ENCODE assay signal across 7 cellular contexts in the genomic region with DNA sequence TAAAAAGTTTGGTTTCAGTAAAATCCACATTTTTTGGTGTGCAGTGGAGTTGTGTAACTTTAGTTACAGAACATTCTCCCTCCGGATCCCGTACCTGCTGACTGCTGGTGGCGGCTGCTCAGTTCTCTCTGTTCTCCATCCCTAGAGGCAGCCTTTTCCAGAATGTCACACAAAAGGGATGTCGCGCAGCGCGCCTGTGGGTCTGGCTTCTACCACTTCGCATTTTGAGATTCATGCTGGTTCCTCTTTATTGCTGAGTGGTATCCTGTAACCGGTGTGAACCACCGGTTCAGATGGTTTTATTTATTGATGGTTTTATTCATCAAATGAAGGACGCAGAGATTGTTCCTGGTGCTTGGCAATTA. TPM values are rescaled to one million over a fixed set of nuclear protein-coding genes. Genes with fewer than 3 reads are reported as not detected.
DNase-seq lines count a peak whose midpoint lies in the region; ATAC-seq and TF ChIP-seq lines count a peak whose summit lies in the region.
"Had no signal": no experiment of that assay in that cellular context is flagged by ENCODE, and none has a peak within 500 bp of the region (broad histone marks: within the 10 kb centered on the region; RNA-seq: fewer than 3 reads in every experiment).

No MANE protein-coding gene starts in this region.

- H3K79me1 ChIP-seq in trophoblast cell (ENCODE audit: low read length): peaks cover 5% of the 10 kb centered on the region

- H2BK120ac ChIP-seq in trophoblast cell (ENCODE audit: insufficient read depth, low read length, poor library complexity): no peak overlapping the region

- H2AFZ ChIP-seq in Loucy (ENCODE audit: low read length): peak overlapping the region; percentile 86
- peak overlapping the region; percentile 68 for H2AFZ ChIP-seq in trophoblast cell (ENCODE audit: insufficient read depth, low read length, poor library complexity)

- H4K8ac ChIP-seq in trophoblast cell (ENCODE audit: low read depth, low read length): no peak overlapping the region

- peaks cover 27% of the 10 kb centered on the region for H3K79me2 ChIP-seq in Loucy (ENCODE audit: insufficient read depth, low read length)
- H3K79me2 ChIP-seq in trophoblast cell (ENCODE audit: control insufficient read depth, insufficient read depth, low read length, poor library complexity): peaks cover 6% of the 10 kb centered on the region

- H2AK5ac ChIP-seq in trophoblast cell (ENCODE audit: low read length): no peak overlapping the region

- H3K4me3 ChIP-seq in Loucy (ENCODE audit: low read length, poor library complexity, severe bottlenecking) (no peak overlapping the region), adipocyte (ENCODE audit: low read length) (peak overlapping the region; percentile 81), trophoblast cell (ENCODE audit: low read depth, low read length) (no peak overlapping the region)

- no peaks in the 10 kb centered on the region; the same call in 1 of the 2 replicates for H3F3A ChIP-seq in Loucy (ENCODE audit: low read depth)

- H3K18ac ChIP-seq in trophoblast cell (ENCODE audit: low read length): no peak overlapping the region

- H3K27ac ChIP-seq in trophoblast cell (ENCODE audit: low read depth, low read length): no peak overlapping the region

- H3K9ac ChIP-seq in Loucy (ENCODE audit: low read depth, low read length, poor library complexity, severe bottlenecking) (peak overlapping the region; percentile 41), adipocyte (ENCODE audit: low read length) (peak overlapping the region; percentile 52), trophoblast cell (ENCODE audit: low read length) (no peak overlapping the region)

- H3K27me3 ChIP-seq in Loucy (ENCODE audit: insufficient read depth, low read length, poor library complexity, severe bottlenecking): no peaks in the 10 kb centered on the region
- no peaks in the 10 kb centered on the region for H3K27me3 ChIP-seq in adipocyte (replicated peaks; ENCODE audit: control insufficient read depth, insufficient read depth, low read length)
- no peaks in the 10 kb centered on the region for H3K27me3 ChIP-seq in trophoblast cell (ENCODE audit: insufficient read depth, low read length)

- H2BK5ac ChIP-seq in trophoblast cell (ENCODE audit: low read depth, low read length, poor library complexity): no peak overlapping the region

- H3K14ac ChIP-seq in trophoblast cell (ENCODE audit: low read length): no peak overlapping the region

- peaks cover 16% of the 10 kb centered on the region for H4K20me1 ChIP-seq in Loucy (ENCODE audit: insufficient read depth, low read length, poor library complexity, severe bottlenecking)

- no peaks in the 10 kb centered on the region for H3K9me2 ChIP-seq in Loucy (replicated peaks; ENCODE audit: low read depth, low read length)

- H2BK12ac ChIP-seq in trophoblast cell (ENCODE audit: low read length): no peak overlapping the region

- H3K4me1 ChIP-seq in Loucy (ENCODE audit: insufficient read depth, low read length, poor library complexity, severe bottlenecking) (peaks cover 20% of the 10 kb centered on the region), adipocyte (ENCODE audit: control insufficient read depth, insufficient read depth, low read length) (peaks cover 13% of the 10 kb centered on the region), trophoblast cell (ENCODE audit: control insufficient read depth in 1 of 2, insufficient read depth in 2 of 2, low read length in 2 of 2) (peaks cover 7 to 12% of the 10 kb centered on the region in 2 experiments)

- H4K91ac ChIP-seq in trophoblast cell (ENCODE audit: low read depth, low read length): no peak overlapping the region

- DNase-seq in adipocyte (ENCODE audit: low read depth) (peak; percentile 2), trophoblast cell (peak; percentile 36 to 61), NK-92 (lab: John Stamatoyannopoulos, UW; ENCODE audit: unreplicated experiment) (no peak)
- DNase-seq in stimulated activated naive CD4-positive, alpha-beta T cell treated with Interleukin-2 at 50 U/mL for 16 hours (lab: John Stamatoyannopoulos, UW): no peak

- peak overlapping the region; percentile 52 for H3K4me2 ChIP-seq in Loucy (ENCODE audit: low read depth, low read length, poor library complexity, severe bottlenecking)
- H3K4me2 ChIP-seq in trophoblast cell (ENCODE audit: low read length): peak overlapping the region; percentile 65

- WGBS in trophoblast cell (ENCODE audit: extremely low coverage, insufficient coverage, insufficient read length): no CpG with 5 or more reads among the region's 11 CpGs

- H3K36me3 ChIP-seq in Loucy (ENCODE audit: insufficient read depth, low read length) (0 out of 2 replicates have a peak, but pooled peaks cover 4% of the 10 kb centered on the region), adipocyte (ENCODE audit: control insufficient read depth, insufficient read depth, low read length, severe bottlenecking) (peaks cover under 1% of the 10 kb centered on the region), trophoblast cell (ENCODE audit: control insufficient read depth in 1 of 2, insufficient read depth in 2 of 2, low read length in 2 of 2) (peaks cover 4 to 11% of the 10 kb centered on the region in 2 experiments)

- H3K4ac ChIP-seq in trophoblast cell (ENCODE audit: low read depth, low read length): no peak overlapping the region

- no peak overlapping the region for H4K12ac ChIP-seq in trophoblast cell (ENCODE audit: low read depth, low read length)

- no peak overlapping the region for H3K23ac ChIP-seq in trophoblast cell (ENCODE audit: low read length)

- ATAC-seq in HG03520 (IDR thresholded peaks at IDR 0.05; ENCODE audit: unreplicated experiment): no peak

- H3K9me3 ChIP-seq in Loucy (ENCODE audit: insufficient read depth, low read depth, low read length) (no peaks in the 10 kb centered on the region), adipocyte (ENCODE audit: control insufficient read depth, low read length) (peaks cover 3% of the 10 kb centered on the region), trophoblast cell (ENCODE audit: insufficient read depth, low read depth, low read length) (no peaks in the 10 kb centered on the region)

- no peak for TF ChIP-seq CTCF in Loucy (conservative IDR thresholded peaks at IDR 0.05; ENCODE audit: low read length)

RNA-seq across cellular contexts. Expression of gene CEP131, which starts 1.0 kb away (rescaled TPM):
- polyA plus RNA-seq in trophoblast cell (2013): 6.3 TPM in 2 replicates

RNA-seq across cellular contexts. Expression of gene TEPSIN, which starts 15.1 kb away (rescaled TPM):
- polyA plus RNA-seq in trophoblast cell (2013): 17.9 and 18.0 TPM in 2 replicates

RNA-seq across cellular contexts. Expression of gene NDUFAF8, which starts 15.4 kb away (rescaled TPM):
- polyA plus RNA-seq in trophoblast cell (2013): 85.8 and 86.1 TPM in 2 replicates

RNA-seq across cellular contexts. Expression of gene AATK, which starts 57.7 kb away (rescaled TPM):
- polyA plus RNA-seq in trophoblast cell (2013): 0.11 TPM in 2 replicates

RNA-seq across cellular contexts. Expression of gene PVALEF, which starts 58.4 kb away (rescaled TPM):
- not detected in 2 replicates for polyA plus RNA-seq in trophoblast cell (2013)
- polyA plus RNA-seq: adipose tissue had no signal

Comparison
In these comparisons a context has a peak if more than half of its experiments do, and no peak if none do; other contexts are left out.
1. DNase-seq: peak in adipocyte (single experiment) and trophoblast cell (2 of 2); none in stimulated activated naive CD4-positive, alpha-beta T cell treated with Interleukin-2 at 50 U/mL for 16 hours (single experiment) and NK-92 (single experiment).